ENCODE assay signal across 18 cellular contexts in the genomic region with DNA sequence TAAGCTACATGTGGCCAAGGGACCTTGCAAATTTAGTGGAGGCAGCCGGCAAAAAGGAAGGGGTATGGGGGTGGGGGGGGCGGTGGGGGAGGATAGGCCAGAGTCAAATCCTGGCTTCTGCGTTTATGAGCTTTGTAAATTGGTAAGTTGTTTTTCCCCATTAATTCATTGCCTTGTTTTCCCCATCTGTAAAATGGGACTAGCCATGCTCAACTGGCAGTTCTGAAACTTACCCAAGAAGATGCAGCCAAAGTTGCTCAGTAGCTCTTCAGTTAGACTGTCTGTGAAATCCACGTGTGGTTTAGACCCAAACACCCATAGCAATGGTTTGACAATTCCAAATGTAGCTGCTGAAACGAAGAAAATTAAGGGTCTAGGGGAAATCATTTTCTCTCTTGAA. TPM values are rescaled to one million over a fixed set of nuclear protein-coding genes. Genes with fewer than 3 reads are reported as not detected.
DNase-seq lines count a peak whose midpoint lies in the region.
"Had no signal": no experiment of that assay in that cellular context is flagged by ENCODE, and none has a peak within 500 bp of the region (broad histone marks: within the 10 kb centered on the region; RNA-seq: fewer than 3 reads in every experiment).

No MANE protein-coding gene starts in this region.

- no peaks in the 10 kb centered on the region for H3K36me3 ChIP-seq in SJCRH30
- H3K36me3 ChIP-seq: BE2C, BLaER1 had no signal

- no peaks in the 10 kb centered on the region for H3K36me3 Mint-ChIP-seq in dendritic cell treated with granulocyte-macrophage colony-stimulating factor and Interleukin-4, amounts not matched to agents 40 ng/mL and 50 ng/mL, for 4 days (ENCODE audit: low read depth)
- H3K36me3 Mint-ChIP-seq: CD14-positive monocyte; CD4-positive, alpha-beta memory T cell; CD4-positive, CD25-positive, alpha-beta regulatory T cell; CD8-positive, alpha-beta memory T cell had no signal

- H3K27me3 Mint-ChIP-seq in dendritic cell treated with granulocyte-macrophage colony-stimulating factor and Interleukin-4, amounts not matched to agents 40 ng/mL and 50 ng/mL, for 4 days, result peaks cover 24% of the 10 kb centered on the region

- H3K27me3 ChIP-seq in SJCRH30, result no peaks in the 10 kb centered on the region
- H3K27me3 ChIP-seq: BE2C, BLaER1 had no signal

- DNase-seq in SJCRH30 (no peak), RKO (ENCODE audit: low spot score) (no peak), KG1 (lab: John Stamatoyannopoulos, UW) (no peak)
- DNase-seq in stimulated activated CD4-positive, alpha-beta T cell treated with anti-CD3 and anti-CD28 coated beads, Interleukin-2, amount 100 ng/mL, for 48 hours, result no peak
- DNase-seq: 8988T, BE2C, C1 segment of cervical spinal cord, COR-L47, DMS 273 treated with DMSO at 0.1 percent for 48 hours, DMS153, DMS79 had no signal

- H3K27ac Mint-ChIP-seq in dendritic cell treated with granulocyte-macrophage colony-stimulating factor and Interleukin-4, amounts not matched to agents 40 ng/mL and 50 ng/mL, for 4 days, result peak overlapping the region; percentile 0
- H3K27ac Mint-ChIP-seq: CD4-positive, alpha-beta memory T cell; CD4-positive, CD25-positive, alpha-beta regulatory T cell had no signal

- H3K9me3 ChIP-seq in SJCRH30 (replicated peaks), result no peaks in the 10 kb centered on the region; the same call in 1 of the 2 replicates
- H3K9me3 ChIP-seq: BE2C, BLaER1 had no signal

- H3K27ac ChIP-seq in SJCRH30, result peak overlapping the region; percentile 98
- H3K27ac ChIP-seq: BLaER1 had no signal

- H3K4me1 ChIP-seq in SJCRH30, result peaks cover 34% of the 10 kb centered on the region
- H3K4me1 ChIP-seq: BE2C had no signal

- H3K9me3 Mint-ChIP-seq in dendritic cell treated with granulocyte-macrophage colony-stimulating factor and Interleukin-4, amounts not matched to agents 40 ng/mL and 50 ng/mL, for 4 days, result no peaks in the 10 kb centered on the region
- H3K9me3 Mint-ChIP-seq: CD14-positive monocyte; CD4-positive, alpha-beta memory T cell; CD4-positive, CD25-positive, alpha-beta regulatory T cell; CD8-positive, alpha-beta memory T cell had no signal

- no peak overlapping the region for H3K4me3 ChIP-seq in SJCRH30
- H3K4me3 ChIP-seq: BLaER1, GM12878 had no signal

- peaks cover 16% of the 10 kb centered on the region for H3K4me1 Mint-ChIP-seq in dendritic cell treated with granulocyte-macrophage colony-stimulating factor and Interleukin-4, amounts not matched to agents 40 ng/mL and 50 ng/mL, for 4 days (ENCODE audit: low read depth)
- H3K4me1 Mint-ChIP-seq: CD8-positive, alpha-beta memory T cell had no signal

- intact Hi-C loops in dendritic cell treated with granulocyte-macrophage colony-stimulating factor and Interleukin-4, amounts not matched to agents 40 ng/mL and 50 ng/mL, for 4 days (cut with micrococcal nuclease), result loop anchor here (2.0 kb wide), 1 partner anchor 176 kb away; no protein-coding TSS in a partner anchor

- no peak overlapping the region for H3K4me3 Mint-ChIP-seq in dendritic cell treated with granulocyte-macrophage colony-stimulating factor and Interleukin-4, amounts not matched to agents 40 ng/mL and 50 ng/mL, for 4 days
- H3K4me3 Mint-ChIP-seq: CD4-positive, alpha-beta memory T cell; CD4-positive, CD25-positive, alpha-beta regulatory T cell; CD8-positive, alpha-beta memory T cell had no signal

RNA-seq across cellular contexts. Expression of gene FAM89A, which starts 52.3 kb away (rescaled TPM):
- 41.8 and 49.3 TPM in 2 replicates for total RNA-seq in SJCRH30 (2014; rRNA removed; shearing (Covaris generic))
